8 cellular contexts compared by ENCODE assay signal in genomic region chr17:28794846-28795441, GRCh38. TPM values are rescaled to one million over a fixed set of nuclear protein-coding genes. Genes with fewer than 3 reads are reported as not detected.
DNase-seq lines count a peak whose midpoint lies in the region; ATAC-seq and TF ChIP-seq lines count a peak whose summit lies in the region.
"Not testable (repeated sequence)": the region's sequence is repeated elsewhere in the genome, so short reads cannot be mapped to it uniquely, and the experiment has no call there.

No MANE protein-coding gene starts in this region.

- ATAC-seq in WTC11, left lobe of liver: not testable (repeated sequence)
- ATAC-seq in psoas muscle, result peak in 3 of 4 donors; percentile 44 to 77 (median 68)

- not testable (repeated sequence) for H3K79me1 ChIP-seq in trophoblast cell (ENCODE audit: low read length)

- not testable (repeated sequence) for H3K79me2 ChIP-seq in trophoblast cell (ENCODE audit: control insufficient read depth, insufficient read depth, low read length, poor library complexity)

- not testable (repeated sequence) for H2AFZ ChIP-seq in trophoblast cell (ENCODE audit: insufficient read depth, low read length, poor library complexity)

- not testable (repeated sequence) for H4K91ac ChIP-seq in trophoblast cell (ENCODE audit: low read depth, low read length)

- H3K9me3 ChIP-seq in endodermal cell (ENCODE audit: control insufficient read depth, low read length); trophoblast cell (ENCODE audit: insufficient read depth, low read depth, low read length); psoas muscle: not testable (repeated sequence)

- not testable (repeated sequence) for H3K9ac ChIP-seq in endodermal cell (ENCODE audit: extremely low read depth, low read length, poor library complexity, severe bottlenecking); trophoblast cell (ENCODE audit: low read length)

- CTCF ChIA-PET in RWPE1 (lab: Yijun Ruan, JAX), result not testable (repeated sequence)
- CTCF ChIA-PET in WTC11 (lab: Charles Lee), result interaction anchor here (0.6 kb wide), 1 partner anchor 34 kb away, joined by 3 read pairs; no protein-coding TSS in a partner anchor

- POLR2A ChIA-PET in RWPE1 (lab: Yijun Ruan, JAX; ENCODE audit: low non-redundant PET); WTC11 (lab: Charles Lee): not testable (repeated sequence)

- not testable (repeated sequence) for H3K9me3 Mint-ChIP-seq in WTC11, endodermal cell

- not testable (repeated sequence) for H2AK5ac ChIP-seq in trophoblast cell (ENCODE audit: low read length)

- not testable (repeated sequence) for TF ChIP-seq CTCF in 22Rv1 (IDR thresholded peaks at IDR 0.05); RWPE1 (conservative IDR thresholded peaks at IDR 0.05; ENCODE audit: low read depth); WTC11 (IDR thresholded peaks at IDR 0.05); endodermal cell (conservative IDR thresholded peaks at IDR 0.05); psoas muscle (IDR thresholded peaks at IDR 0.05)

- H3K27me3 Mint-ChIP-seq in WTC11 (ENCODE audit: low read depth); endodermal cell (ENCODE audit: insufficient read depth): not testable (repeated sequence)

- H2BK120ac ChIP-seq in trophoblast cell (ENCODE audit: insufficient read depth, low read length, poor library complexity), result not testable (repeated sequence)

- H3K27me3 ChIP-seq in endodermal cell (ENCODE audit: control insufficient read depth, insufficient read depth, low read length, poor library complexity, severe bottlenecking); trophoblast cell (ENCODE audit: insufficient read depth, low read length); psoas muscle (ENCODE audit: insufficient read depth in 3 of 3, low read length in 2 of 3): not testable (repeated sequence)

- WGBS in endodermal cell (ENCODE audit: insufficient coverage in 1 of 2, insufficient read length in 1 of 2), 2 experiments, result 91 to 92% methylated on average over 10 to 14 of the region's 14 CpGs
- no CpG with 5 or more reads among the region's 14 CpGs for WGBS in trophoblast cell (ENCODE audit: extremely low coverage, insufficient coverage, insufficient read length)
- WGBS in psoas muscle, 3 donors, result 50 to 71% (median 61%) methylated on average over 14 of the region's 14 CpGs

- H4K12ac ChIP-seq in trophoblast cell (ENCODE audit: low read depth, low read length), result not testable (repeated sequence)

- peaks cover 15% of the 10 kb centered on the region for H3K36me3 Mint-ChIP-seq in WTC11
- H3K36me3 Mint-ChIP-seq in endodermal cell (ENCODE audit: low read depth), result peaks cover 42% of the 10 kb centered on the region

- H2BK5ac ChIP-seq in trophoblast cell (ENCODE audit: low read depth, low read length, poor library complexity), result not testable (repeated sequence)

- H4K8ac ChIP-seq in trophoblast cell (ENCODE audit: low read depth, low read length), result not testable (repeated sequence)

- not testable (repeated sequence) for H3K4me3 ChIP-seq in endodermal cell (ENCODE audit: low read length); trophoblast cell (ENCODE audit: low read depth, low read length); psoas muscle

- not testable (repeated sequence) for H3K14ac ChIP-seq in trophoblast cell (ENCODE audit: low read length)

- DNase-seq in RWPE1 (ENCODE audit: low spot score); WTC11 (ENCODE audit: low spot score); endodermal cell; trophoblast cell; psoas muscle: not testable (repeated sequence)
- DNase-seq in left lobe of liver (ENCODE audit: low spot score) (peak; percentile 15), mesenteric fat pad (ENCODE audit: low spot score) (peak; percentile 67)

- H3K4me3 Mint-ChIP-seq in WTC11, endodermal cell: not testable (repeated sequence)

- H3K27ac Mint-ChIP-seq in WTC11 (peak overlapping the region; percentile 57; the same call in 1 of the 2 replicates), endodermal cell (peak overlapping the region; percentile 58)

- H3K4me1 Mint-ChIP-seq in WTC11, endodermal cell: not testable (repeated sequence)

- not testable (repeated sequence) for H3K4me1 ChIP-seq in endodermal cell (ENCODE audit: control insufficient read depth, insufficient read depth, low read length); trophoblast cell (ENCODE audit: control insufficient read depth in 1 of 2, insufficient read depth in 2 of 2, low read length in 2 of 2); psoas muscle

- intact Hi-C loops in psoas muscle (cut with DNase I), result not testable (repeated sequence)

- H3K18ac ChIP-seq in trophoblast cell (ENCODE audit: low read length), result not testable (repeated sequence)

- H3K36me3 ChIP-seq in endodermal cell (ENCODE audit: control insufficient read depth, insufficient read depth, low read length), result peaks cover 22% of the 10 kb centered on the region
- H3K36me3 ChIP-seq in trophoblast cell (ENCODE audit: control insufficient read depth in 1 of 2, insufficient read depth in 2 of 2, low read length in 2 of 2); psoas muscle (ENCODE audit: insufficient read depth in 1 of 2, low read depth in 1 of 2): not testable (repeated sequence)

- H3K27ac ChIP-seq in 22Rv1, result peak overlapping the region; percentile 29; the same call in 1 of the 2 replicates
- H3K27ac ChIP-seq in RWPE1, result peak overlapping the region; percentile 41
- H3K27ac ChIP-seq in endodermal cell (ENCODE audit: low read depth, low read length); trophoblast cell (ENCODE audit: low read depth, low read length); psoas muscle: not testable (repeated sequence)

- H3K23ac ChIP-seq in trophoblast cell (ENCODE audit: low read length), result not testable (repeated sequence)

- peak overlapping the region; percentile 55 for H3K4ac ChIP-seq in trophoblast cell (ENCODE audit: low read depth, low read length)

- not testable (repeated sequence) for H2BK12ac ChIP-seq in trophoblast cell (ENCODE audit: low read length)

- H3K4me2 ChIP-seq in trophoblast cell (ENCODE audit: low read length), result not testable (repeated sequence)

TF ChIP-seq in WTC11, 78 proteins besides CTCF, POLR2A, EP300 and RAD21:
- peak; percentile 44; the same call in 1 of the 2 replicates for TF ChIP-seq ZNF121 (CRISPR knock-in tag; IDR thresholded peaks at IDR 0.05)

RNA-seq across cellular contexts. Expression of gene FAM222B, which starts 47.6 kb away (rescaled TPM):
- total RNA-seq in WTC11 (2021) (86.6 to 94.6 TPM (median 91.5 TPM) in 3 replicates), endodermal cell (10 to 100 TPM; 59.2 to 75.7 TPM), left lobe of liver (6.6 TPM), mesenteric fat pad (32.0 TPM), psoas muscle (10 to 100 TPM; 25.3 to 52.9 (median 36.0) TPM)
- 43.2 TPM for polyA plus RNA-seq in endodermal cell (2013, experiment 1 of 2)
- polyA plus RNA-seq in endodermal cell (2013, experiment 2 of 2), result 39.4 TPM
- 45.9 and 48.6 TPM in 2 replicates for polyA plus RNA-seq in trophoblast cell (2013)
- polyA plus RNA-seq in psoas muscle, result 10 to 100 TPM; 22.4 to 66.2 (median 32.2) TPM

RNA-seq across cellular contexts. Expression of gene TRAF4, which starts 51.1 kb away (rescaled TPM):
- total RNA-seq in WTC11 (2021) (192 to 268 TPM (median 192 TPM) in 3 replicates), endodermal cell (100 to 1,000 TPM; 168 to 169 TPM), left lobe of liver (49.0 TPM), mesenteric fat pad (17.5 TPM), psoas muscle (1 to 10 TPM; 1.4 to 6.7 (median 2.3) TPM)
- 118 TPM for polyA plus RNA-seq in endodermal cell (2013, experiment 1 of 2)
- polyA plus RNA-seq in endodermal cell (2013, experiment 2 of 2), result 106 TPM
- 192 and 199 TPM in 2 replicates for polyA plus RNA-seq in trophoblast cell (2013)
- polyA plus RNA-seq in psoas muscle, result 1 to 10 TPM; 1.6 to 3.3 (median 2.1) TPM

RNA-seq across cellular contexts. Expression of gene ERAL1, which starts 59.9 kb away (rescaled TPM):
- 70.1 to 77.0 TPM (median 72.0 TPM) in 3 replicates for total RNA-seq in WTC11 (2021)
- total RNA-seq in endodermal cell, result 10 to 100 TPM; 54.2 to 60.9 TPM
- polyA plus RNA-seq in endodermal cell (2013, experiment 1 of 2), result 61.4 TPM
- 58.7 TPM for polyA plus RNA-seq in endodermal cell (2013, experiment 2 of 2)
- 25.3 TPM for total RNA-seq in left lobe of liver
- total RNA-seq in mesenteric fat pad, result 26.3 TPM
- 39.0 and 40.1 TPM in 2 replicates for polyA plus RNA-seq in trophoblast cell (2013)
- total RNA-seq in psoas muscle, result 10 to 100 TPM; 38.3 to 45.6 (median 43.4) TPM
- polyA plus RNA-seq in psoas muscle, result 10 to 100 TPM; 41.0 to 98.5 (median 58.8) TPM
